7 cellular contexts compared by ENCODE assay signal in the genomic region with DNA sequence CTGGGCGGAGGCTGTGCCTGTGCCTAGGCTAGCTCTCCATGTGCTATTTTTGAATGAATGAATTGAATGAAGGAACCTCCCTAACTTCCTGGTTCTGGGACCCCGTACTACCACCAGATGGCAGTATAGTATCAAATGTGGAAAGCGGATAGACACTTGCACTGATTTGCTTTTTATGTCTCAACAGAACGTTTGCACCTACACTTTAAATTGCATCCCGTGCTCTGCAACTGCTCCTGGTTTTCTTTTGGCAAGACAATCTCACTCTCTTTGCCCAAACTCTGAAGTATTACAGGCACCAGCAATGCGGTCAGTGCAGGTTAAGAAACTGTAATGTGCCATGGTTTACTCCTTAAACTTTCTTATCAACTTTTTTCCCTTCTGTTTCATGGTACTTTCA. TPM values are rescaled to one million over a fixed set of nuclear protein-coding genes. Genes with fewer than 3 reads are reported as not detected.
A peak's percentile ranks its signal among the peaks of the same experiment; 100 is the strongest.
DNase-seq lines count a peak whose midpoint lies in the region; ATAC-seq, FAIRE-seq and TF ChIP-seq lines count a peak whose summit lies in the region.

No MANE protein-coding gene starts in this region.

- peak; percentile 91 for ATAC-seq in GM21367 (IDR thresholded peaks at IDR 0.05; ENCODE audit: unreplicated experiment)
- peak; percentile 70 for ATAC-seq in stimulated activated effector memory CD8-positive, alpha-beta T cell treated with anti-CD3 and anti-CD28 coated beads, Interleukin-12 subunit alpha, Interleukin-12 subunit beta, amount 100 ng/mL, for 72 hours

- H3K36me3 Mint-ChIP-seq in brain, result no peaks in the 10 kb centered on the region
- no peaks in the 10 kb centered on the region for H3K36me3 Mint-ChIP-seq in stimulated activated effector memory CD8-positive, alpha-beta T cell treated with anti-CD3 and anti-CD28 coated beads, Interleukin-12 subunit alpha, Interleukin-12 subunit beta, amount 100 ng/mL, for 72 hours

- H3K27ac Mint-ChIP-seq in brain, result peak overlapping the region in 2 of 5 experiments; percentile 37 to 43
- H3K27ac Mint-ChIP-seq in stimulated activated effector memory CD8-positive, alpha-beta T cell treated with anti-CD3 and anti-CD28 coated beads, Interleukin-12 subunit alpha, Interleukin-12 subunit beta, amount 100 ng/mL, for 72 hours, result no peak overlapping the region

- H3K4me1 Mint-ChIP-seq in brain, result peaks cover 42% of the 10 kb centered on the region
- H3K4me1 Mint-ChIP-seq in stimulated activated effector memory CD8-positive, alpha-beta T cell treated with anti-CD3 and anti-CD28 coated beads, Interleukin-12 subunit alpha, Interleukin-12 subunit beta, amount 100 ng/mL, for 72 hours, result peaks cover 10% of the 10 kb centered on the region

- H3K9me3 Mint-ChIP-seq in brain, result peaks cover 0 to 2% (median 0%) of the 10 kb centered on the region in 5 experiments
- no peaks in the 10 kb centered on the region for H3K9me3 Mint-ChIP-seq in stimulated activated effector memory CD8-positive, alpha-beta T cell treated with anti-CD3 and anti-CD28 coated beads, Interleukin-12 subunit alpha, Interleukin-12 subunit beta, amount 100 ng/mL, for 72 hours

- peak; percentile 95 for TF ChIP-seq RAD21 in Ishikawa (IDR thresholded peaks at IDR 0.05; ENCODE audit: low read depth)

- DNase-seq in EH (ENCODE audit: low read depth) (peak; percentile 72), RPMI7951 (ENCODE audit: low read depth) (peak; percentile 69)
- DNase-seq in stimulated activated effector memory CD8-positive, alpha-beta T cell treated with anti-CD3 and anti-CD28 coated beads, Interleukin-12 subunit alpha, Interleukin-12 subunit beta, amount 100 ng/mL, for 72 hours (ENCODE audit: low spot score in 2 of 2), result peak; percentile 7 to 55

- peaks cover 13% of the 10 kb centered on the region for H3K27me3 Mint-ChIP-seq in brain

- no peak for TF ChIP-seq EP300 in Ishikawa (IDR thresholded peaks at IDR 0.05; ENCODE audit: borderline replicate concordance)

- peak overlapping the region in 4 of 5 experiments; percentile 31 to 69 (median 44) for H3K4me3 Mint-ChIP-seq in brain
- no peak overlapping the region for H3K4me3 Mint-ChIP-seq in stimulated activated effector memory CD8-positive, alpha-beta T cell treated with anti-CD3 and anti-CD28 coated beads, Interleukin-12 subunit alpha, Interleukin-12 subunit beta, amount 100 ng/mL, for 72 hours

- FAIRE-seq in islet of Langerhans (lab: Jason Lieb, UNC), result peak; percentile 95

- peak; percentile 92 to 94 for TF ChIP-seq CTCF in brain (conservative IDR thresholded peaks at IDR 0.05)

TF ChIP-seq in Ishikawa, 13 proteins besides CTCF, POLR2A, EP300 and RAD21:
- TF ChIP-seq TEAD4 (IDR thresholded peaks at IDR 0.05) (no peak), CEBPB (IDR thresholded peaks at IDR 0.05) (no peak), YY1 (IDR thresholded peaks at IDR 0.05; ENCODE audit: low read depth) (no peak), EGR1 (IDR thresholded peaks at IDR 0.05) (no peak), ZBTB7A (IDR thresholded peaks at IDR 0.05; ENCODE audit: low read depth) (no peak), TCF12 (IDR thresholded peaks at IDR 0.05; ENCODE audit: low read depth) (no peak), NFIC (IDR thresholded peaks at IDR 0.05) (no peak), CREB1 (IDR thresholded peaks at IDR 0.05; ENCODE audit: low read depth) (no peak), FOXM1 (IDR thresholded peaks at IDR 0.05; ENCODE audit: borderline replicate concordance, low read depth) (no peak), MAX (IDR thresholded peaks at IDR 0.05) (no peak)
- TF ChIP-seq, protein P1, sequence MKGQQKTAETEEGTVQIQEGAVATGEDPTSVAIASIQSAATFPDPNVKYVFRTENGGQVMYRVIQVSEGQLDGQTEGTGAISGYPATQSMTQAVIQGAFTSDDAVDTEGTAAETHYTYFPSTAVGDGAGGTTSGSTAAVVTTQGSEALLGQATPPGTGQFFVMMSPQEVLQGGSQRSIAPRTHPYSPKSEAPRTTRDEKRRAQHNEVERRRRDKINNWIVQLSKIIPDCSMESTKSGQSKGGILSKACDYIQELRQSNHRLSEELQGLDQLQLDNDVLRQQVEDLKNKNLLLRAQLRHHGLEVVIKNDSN (IDR thresholded peaks at IDR 0.05), result no peak
- TF ChIP-seq, protein P2, sequence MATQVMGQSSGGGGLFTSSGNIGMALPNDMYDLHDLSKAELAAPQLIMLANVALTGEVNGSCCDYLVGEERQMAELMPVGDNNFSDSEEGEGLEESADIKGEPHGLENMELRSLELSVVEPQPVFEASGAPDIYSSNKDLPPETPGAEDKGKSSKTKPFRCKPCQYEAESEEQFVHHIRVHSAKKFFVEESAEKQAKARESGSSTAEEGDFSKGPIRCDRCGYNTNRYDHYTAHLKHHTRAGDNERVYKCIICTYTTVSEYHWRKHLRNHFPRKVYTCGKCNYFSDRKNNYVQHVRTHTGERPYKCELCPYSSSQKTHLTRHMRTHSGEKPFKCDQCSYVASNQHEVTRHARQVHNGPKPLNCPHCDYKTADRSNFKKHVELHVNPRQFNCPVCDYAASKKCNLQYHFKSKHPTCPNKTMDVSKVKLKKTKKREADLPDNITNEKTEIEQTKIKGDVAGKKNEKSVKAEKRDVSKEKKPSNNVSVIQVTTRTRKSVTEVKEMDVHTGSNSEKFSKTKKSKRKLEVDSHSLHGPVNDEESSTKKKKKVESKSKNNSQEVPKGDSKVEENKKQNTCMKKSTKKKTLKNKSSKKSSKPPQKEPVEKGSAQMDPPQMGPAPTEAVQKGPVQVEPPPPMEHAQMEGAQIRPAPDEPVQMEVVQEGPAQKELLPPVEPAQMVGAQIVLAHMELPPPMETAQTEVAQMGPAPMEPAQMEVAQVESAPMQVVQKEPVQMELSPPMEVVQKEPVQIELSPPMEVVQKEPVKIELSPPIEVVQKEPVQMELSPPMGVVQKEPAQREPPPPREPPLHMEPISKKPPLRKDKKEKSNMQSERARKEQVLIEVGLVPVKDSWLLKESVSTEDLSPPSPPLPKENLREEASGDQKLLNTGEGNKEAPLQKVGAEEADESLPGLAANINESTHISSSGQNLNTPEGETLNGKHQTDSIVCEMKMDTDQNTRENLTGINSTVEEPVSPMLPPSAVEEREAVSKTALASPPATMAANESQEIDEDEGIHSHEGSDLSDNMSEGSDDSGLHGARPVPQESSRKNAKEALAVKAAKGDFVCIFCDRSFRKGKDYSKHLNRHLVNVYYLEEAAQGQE (IDR thresholded peaks at IDR 0.05; ENCODE audit: low read depth), result no peak

RNA-seq across cellular contexts. Expression of gene FZD8, which starts 6.5 kb away (rescaled TPM):
- 2.2 and 3.2 TPM in 2 replicates for total RNA-seq in RPMI7951 (2014; rRNA removed; shearing (Covaris generic))
- polyA plus RNA-seq in brain (ENCODE audit: insufficient read depth, low read depth, low replicate concordance), result 14.8 TPM

RNA-seq across cellular contexts. Expression of gene GJD4, which starts 30.4 kb away (rescaled TPM):
- total RNA-seq in RPMI7951 (2014; rRNA removed; shearing (Covaris generic)), result not detected in 2 replicates
- not detected for polyA plus RNA-seq in brain (ENCODE audit: insufficient read depth, low read depth, low replicate concordance)

Comparison
In these comparisons a context has a peak if more than half of its experiments do, and no peak if none do; other contexts are left out.
1. Peak in every context shown above with its lines: DNase-seq and ATAC-seq.